Comparison of ENCODE assay signal across 21 cellular contexts in genomic region chr11:127649071-127649470, GRCh38.
"Had no signal": no experiment of that assay in that cellular context is flagged by ENCODE, and none has a peak within 500 bp of the region (broad histone marks: within the 10 kb centered on the region; RNA-seq: fewer than 3 reads in every experiment).

No MANE protein-coding gene starts in this region.

- H3K79me2 ChIP-seq: hepatocyte had no signal

- H3K27me3 ChIP-seq: dorsolateral prefrontal cortex, esophagus muscularis mucosa, foreskin keratinocyte, gastroesophageal sphincter, heart left ventricle, hepatocyte, left lung had no signal

- H3K4me1 ChIP-seq: esophagus muscularis mucosa, foreskin keratinocyte, gastroesophageal sphincter, heart left ventricle, left lung, lower lobe of right lung had no signal

- H3K36me3 ChIP-seq: esophagus muscularis mucosa, gastroesophageal sphincter, heart left ventricle, left lung, lower lobe of right lung had no signal

- DNase-seq: dermis blood vessel endothelial cell; dorsolateral prefrontal cortex; effector CD4-positive, alpha-beta T cell; effector memory CD4-positive, alpha-beta T cell; foreskin keratinocyte; heart left ventricle; hypothalamus; immature natural killer cell; islet precursor cell; kidney; kidney glomerular epithelial cell; left colon; left lung; lower lobe of right lung; mesenchymal stem cell; mucosa of descending colon; naive B cell had no signal

- H3K4me3 ChIP-seq: coronary artery, dorsolateral prefrontal cortex, esophagus muscularis mucosa, gastroesophageal sphincter, heart left ventricle, hepatocyte, left lung, lower lobe of right lung, mucosa of descending colon had no signal

- H3K27ac ChIP-seq: coronary artery, dorsolateral prefrontal cortex, esophagus muscularis mucosa, foreskin keratinocyte, gastroesophageal sphincter, heart left ventricle, hepatocyte, left lung, lower lobe of right lung had no signal

- H2AFZ ChIP-seq: hepatocyte had no signal

- H3K4me2 ChIP-seq: hepatocyte had no signal

- H3K9me3 ChIP-seq: esophagus muscularis mucosa, gastroesophageal sphincter, heart left ventricle, left lung, lower lobe of right lung, mucosa of descending colon had no signal

- ATAC-seq: foreskin keratinocyte, gastroesophageal sphincter, heart left ventricle, left colon, left lung, lower lobe of right lung, mucosa of descending colon had no signal
